Comparison of ENCODE assay signal across 26 cellular contexts in genomic region chr12:21223930-21224329, GRCh38.
"Had no signal": no experiment of that assay in that cellular context is flagged by ENCODE, and none has a peak within 500 bp of the region (broad histone marks: within the 10 kb centered on the region; RNA-seq: fewer than 3 reads in every experiment).

No MANE protein-coding gene starts in this region.

- ATAC-seq: activated CD4-positive, alpha-beta T cell treated with anti-CD3 and anti-CD28 coated beads for 36 hours; activated T-cell treated with anti-CD3 and anti-CD28 coated beads, Interleukin-2, amount 50 U/mL, for 72 hours; gastrocnemius medialis; left cardiac atrium; naive thymus-derived CD4-positive, alpha-beta T cell; right cardiac atrium; stimulated activated naive B cell treated with anti-CD40 and anti-IgM and Interleukin-4, amounts not matched to agents 10 μg/mL and 1 μg/mL and 100 μg/mL, for 72 hours; upper lobe of right lung had no signal

- H3K27ac Mint-ChIP-seq: activated CD4-positive, alpha-beta T cell treated with anti-CD3 and anti-CD28 coated beads for 36 hours; activated naive CD4-positive, alpha-beta T cell treated with anti-CD3 and anti-CD28 coated beads for 36 hours; activated naive CD8-positive, alpha-beta T cell treated with anti-CD3 and anti-CD28 coated beads for 36 hours; activated T-cell treated with anti-CD3 and anti-CD28 coated beads, Interleukin-2, amount 50 U/mL, for 72 hours; brain; mesothelial cell of epicardium; naive thymus-derived CD4-positive, alpha-beta T cell; stimulated activated naive B cell treated with anti-CD40 and anti-IgM and Interleukin-4, amounts not matched to agents 10 μg/mL and 1 μg/mL and 100 μg/mL, for 72 hours; T-helper 2 cell treated with Interferon-gamma antibody and Interleukin-4, amounts not matched to agents 5 μg/mL and 100 μg/mL, for 36 hours had no signal

- H3K27me3 Mint-ChIP-seq: activated CD4-positive, alpha-beta T cell treated with anti-CD3 and anti-CD28 coated beads for 36 hours; activated naive CD8-positive, alpha-beta T cell treated with anti-CD3 and anti-CD28 coated beads for 36 hours; brain; naive thymus-derived CD4-positive, alpha-beta T cell; stimulated activated naive B cell treated with anti-CD40 and anti-IgM and Interleukin-4, amounts not matched to agents 10 μg/mL and 1 μg/mL and 100 μg/mL, for 72 hours had no signal

- H3K36me3 Mint-ChIP-seq: activated naive CD8-positive, alpha-beta T cell treated with anti-CD3 and anti-CD28 coated beads for 36 hours; brain; mesothelial cell of epicardium; naive thymus-derived CD4-positive, alpha-beta T cell; stimulated activated naive B cell treated with anti-CD40 and anti-IgM and Interleukin-4, amounts not matched to agents 10 μg/mL and 1 μg/mL and 100 μg/mL, for 72 hours had no signal

- H3K4me3 Mint-ChIP-seq: activated CD4-positive, alpha-beta T cell treated with anti-CD3 and anti-CD28 coated beads for 36 hours; activated naive CD4-positive, alpha-beta T cell treated with anti-CD3 and anti-CD28 coated beads for 36 hours; activated naive CD8-positive, alpha-beta T cell treated with anti-CD3 and anti-CD28 coated beads for 36 hours; activated T-cell treated with anti-CD3 and anti-CD28 coated beads, Interleukin-2, amount 50 U/mL, for 72 hours; brain; mesothelial cell of epicardium; naive thymus-derived CD4-positive, alpha-beta T cell; stimulated activated naive B cell treated with anti-CD40 and anti-IgM and Interleukin-4, amounts not matched to agents 10 μg/mL and 1 μg/mL and 100 μg/mL, for 72 hours; T-helper 2 cell treated with Interferon-gamma antibody and Interleukin-4, amounts not matched to agents 5 μg/mL and 100 μg/mL, for 36 hours had no signal

- H3K9me3 Mint-ChIP-seq: activated naive CD4-positive, alpha-beta T cell treated with anti-CD3 and anti-CD28 coated beads for 36 hours; activated naive CD8-positive, alpha-beta T cell treated with anti-CD3 and anti-CD28 coated beads for 36 hours; activated T-cell treated with anti-CD3 and anti-CD28 coated beads, Interleukin-2, amount 50 U/mL, for 72 hours; brain; mesothelial cell of epicardium; stimulated activated naive B cell treated with anti-CD40 and anti-IgM and Interleukin-4, amounts not matched to agents 10 μg/mL and 1 μg/mL and 100 μg/mL, for 72 hours; T-helper 2 cell treated with Interferon-gamma antibody and Interleukin-4, amounts not matched to agents 5 μg/mL and 100 μg/mL, for 36 hours had no signal

- H3K4me1 Mint-ChIP-seq: activated CD4-positive, alpha-beta T cell treated with anti-CD3 and anti-CD28 coated beads for 36 hours; activated naive CD8-positive, alpha-beta T cell treated with anti-CD3 and anti-CD28 coated beads for 36 hours; brain; mesothelial cell of epicardium; naive thymus-derived CD4-positive, alpha-beta T cell; stimulated activated naive B cell treated with anti-CD40 and anti-IgM and Interleukin-4, amounts not matched to agents 10 μg/mL and 1 μg/mL and 100 μg/mL, for 72 hours had no signal

- DNase-seq: activated CD4-positive, alpha-beta T cell treated with anti-CD3 and anti-CD28 coated beads for 36 hours; activated CD4-positive, CD25-positive, alpha-beta regulatory T cell; activated naive CD4-positive, alpha-beta T cell treated with anti-CD3 and anti-CD28 coated beads for 36 hours; activated naive CD8-positive, alpha-beta T cell treated with anti-CD3 and anti-CD28 coated beads for 36 hours; activated T-cell treated with anti-CD3 and anti-CD28 coated beads for 4 hours; activated T-cell treated with anti-CD3 and anti-CD28 coated beads, Interleukin-2, amount 50 U/mL, for 72 hours; adrenal gland; aorta; dorsolateral prefrontal cortex; effector memory CD4-positive, alpha-beta T cell; erythroblast; gastrocnemius medialis; left cardiac atrium; mammary epithelial cell; naive thymus-derived CD4-positive, alpha-beta T cell; occipital lobe; right cardiac atrium; stimulated activated CD4-positive, alpha-beta T cell treated with anti-CD3 and anti-CD28 coated beads, Interleukin-15, amount 100 ng/mL, for 24 hours; stimulated activated CD4-positive, alpha-beta T cell treated with anti-CD3 and anti-CD28 coated beads, Interleukin-2, amount 100 ng/mL, for 24 hours; stimulated activated naive B cell treated with anti-CD40 and anti-IgM and Interleukin-4, amounts not matched to agents 10 μg/mL and 1 μg/mL and 100 μg/mL, for 72 hours; stomach; tibial artery; upper lobe of right lung had no signal
